In the genomic region with DNA sequence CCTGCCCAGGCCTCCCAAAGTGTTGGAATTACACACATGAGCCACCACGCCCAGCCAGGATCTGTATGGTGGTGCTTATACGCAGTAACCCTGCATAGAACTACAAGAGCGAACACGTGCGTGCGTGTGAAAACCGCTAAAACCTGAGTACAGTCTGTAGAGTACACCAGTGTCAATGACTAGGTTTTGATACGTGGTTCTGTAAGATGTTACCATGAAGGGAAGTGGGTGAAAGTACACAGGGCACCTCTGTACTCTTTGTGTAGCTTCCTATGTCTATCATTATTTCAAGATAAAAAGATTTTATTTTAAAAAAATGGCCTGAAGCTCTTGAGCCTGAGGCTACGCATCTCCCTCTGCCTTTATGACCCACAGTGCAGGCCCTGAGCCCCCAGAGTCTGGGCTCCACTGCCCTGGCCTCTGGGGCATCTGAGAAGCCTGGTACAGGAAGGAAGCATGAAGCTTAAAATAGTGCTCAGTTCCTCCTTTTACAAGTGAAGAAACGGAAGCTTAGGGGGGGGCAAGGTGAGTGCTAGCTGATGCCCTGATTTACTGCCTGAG, we compare ENCODE assay signal across 8 cellular contexts. TPM values are rescaled to one million over a fixed set of nuclear protein-coding genes. Genes with fewer than 3 reads are reported as not detected.
DNase-seq lines count a peak whose midpoint lies in the region; ATAC-seq and TF ChIP-seq lines count a peak whose summit lies in the region.

No MANE protein-coding gene starts in this region.

- ATAC-seq in GM21367 (IDR thresholded peaks at IDR 0.05; ENCODE audit: unreplicated experiment) (peak; percentile 91), HG03521 (IDR thresholded peaks at IDR 0.05; ENCODE audit: unreplicated experiment) (peak; percentile 81)

- no peak overlapping the region for H3K4me2 ChIP-seq in neural progenitor cell

- H3K4me1 ChIP-seq in neural progenitor cell = no peaks in the 10 kb centered on the region

- H3K4me3 ChIP-seq in GM12865 (ENCODE audit: low read depth, low read length) (no peak overlapping the region; the same call in 1 of the 2 replicates), neural progenitor cell (no peak overlapping the region)

- H3K9me3 Mint-ChIP-seq in type B pancreatic cell = no peaks in the 10 kb centered on the region
- H3K9me3 Mint-ChIP-seq in nephron progenitor cell = peaks cover 13% of the 10 kb centered on the region
- H3K9me3 Mint-ChIP-seq in neural progenitor cell = peaks cover 11% of the 10 kb centered on the region

- H3K79me2 ChIP-seq in neural progenitor cell (ENCODE audit: low read depth) = no peaks in the 10 kb centered on the region

- H3K4me1 Mint-ChIP-seq in type B pancreatic cell (ENCODE audit: unreplicated experiment) = no peaks in the 10 kb centered on the region
- H3K4me1 Mint-ChIP-seq in nephron progenitor cell = peaks cover 14% of the 10 kb centered on the region
- peaks cover 4% of the 10 kb centered on the region for H3K4me1 Mint-ChIP-seq in neural progenitor cell

- H3K27me3 Mint-ChIP-seq in type B pancreatic cell = no peaks in the 10 kb centered on the region
- H3K27me3 Mint-ChIP-seq in nephron progenitor cell (ENCODE audit: low read depth, poor library complexity) = peaks cover 3% of the 10 kb centered on the region
- peaks cover 4% of the 10 kb centered on the region for H3K27me3 Mint-ChIP-seq in neural progenitor cell (ENCODE audit: insufficient read depth, low read depth)

- H3K4me3 Mint-ChIP-seq in type B pancreatic cell = no peak overlapping the region
- H3K4me3 Mint-ChIP-seq in nephron progenitor cell = no peak overlapping the region
- H3K4me3 Mint-ChIP-seq in neural progenitor cell = no peak overlapping the region

- H3K36me3 ChIP-seq in neural progenitor cell = no peaks in the 10 kb centered on the region

- H3K27ac Mint-ChIP-seq in type B pancreatic cell (no peak overlapping the region), nephron progenitor cell (no peak overlapping the region), neural progenitor cell (no peak overlapping the region)

- no peak overlapping the region for H2AFZ ChIP-seq in neural progenitor cell (replicated peaks)

- H3K9ac ChIP-seq in neural progenitor cell = no peak overlapping the region

- no peaks in the 10 kb centered on the region for H3F3A ChIP-seq in neural progenitor cell (ENCODE audit: low read depth)

- no peak for TF ChIP-seq CTCF in GM12865 (IDR thresholded peaks at IDR 0.05; ENCODE audit: insufficient read depth, low read depth, low read length, missing control alignments)
- TF ChIP-seq CTCF in type B pancreatic cell (conservative IDR thresholded peaks at IDR 0.05) = no peak
- TF ChIP-seq CTCF in nephron progenitor cell (IDR thresholded peaks at IDR 0.05) = no peak
- TF ChIP-seq CTCF in neural progenitor cell (IDR thresholded peaks at IDR 0.05) = no peak

- no peaks in the 10 kb centered on the region for H4K20me1 ChIP-seq in neural progenitor cell (ENCODE audit: low read depth)

- H3K27me3 ChIP-seq in neural progenitor cell = no peaks in the 10 kb centered on the region

- peak; percentile 82 for DNase-seq in GM12865 (ENCODE audit: low read depth)
- peak; percentile 31 for DNase-seq in activated naive CD4-positive, alpha-beta T cell treated with anti-CD3 and anti-CD28 coated beads, Interleukin-2, amount 50 U/mL, for 16 hours
- DNase-seq in type B pancreatic cell (ENCODE audit: extremely low spot score, unreplicated experiment) = no peak
- no peak for DNase-seq in nephron progenitor cell
- no peak for DNase-seq in neural progenitor cell (ENCODE audit: low spot score)
- DNase-seq in SW480 (ENCODE audit: low spot score) = no peak

- no peaks in the 10 kb centered on the region for H3K36me3 Mint-ChIP-seq in type B pancreatic cell
- H3K36me3 Mint-ChIP-seq in nephron progenitor cell (ENCODE audit: low read depth) = no peaks in the 10 kb centered on the region
- no peaks in the 10 kb centered on the region for H3K36me3 Mint-ChIP-seq in neural progenitor cell

- no peak overlapping the region for H3K27ac ChIP-seq in neural progenitor cell

- no peaks in the 10 kb centered on the region for H3K9me3 ChIP-seq in neural progenitor cell (ENCODE audit: low read depth)

RNA-seq across cellular contexts. Expression of gene LY86, which starts 21.6 kb away (rescaled TPM):
- not detected in 2 replicates for total RNA-seq in type B pancreatic cell (ENCODE audit: low replicate concordance)
- not detected in 2 replicates for total RNA-seq in neural progenitor cell (ENCODE audit: low replicate concordance)

Comparison
In these comparisons a context has a peak if more than half of its experiments do, and no peak if none do; other contexts are left out.
1. DNase-seq: peak in GM12865 (single experiment) and activated naive CD4-positive, alpha-beta T cell treated with anti-CD3 and anti-CD28 coated beads, Interleukin-2, amount 50 U/mL, for 16 hours (single experiment); none in type B pancreatic cell (single experiment), nephron progenitor cell (single experiment), neural progenitor cell (single experiment) and SW480 (single experiment).